In the genomic region with DNA sequence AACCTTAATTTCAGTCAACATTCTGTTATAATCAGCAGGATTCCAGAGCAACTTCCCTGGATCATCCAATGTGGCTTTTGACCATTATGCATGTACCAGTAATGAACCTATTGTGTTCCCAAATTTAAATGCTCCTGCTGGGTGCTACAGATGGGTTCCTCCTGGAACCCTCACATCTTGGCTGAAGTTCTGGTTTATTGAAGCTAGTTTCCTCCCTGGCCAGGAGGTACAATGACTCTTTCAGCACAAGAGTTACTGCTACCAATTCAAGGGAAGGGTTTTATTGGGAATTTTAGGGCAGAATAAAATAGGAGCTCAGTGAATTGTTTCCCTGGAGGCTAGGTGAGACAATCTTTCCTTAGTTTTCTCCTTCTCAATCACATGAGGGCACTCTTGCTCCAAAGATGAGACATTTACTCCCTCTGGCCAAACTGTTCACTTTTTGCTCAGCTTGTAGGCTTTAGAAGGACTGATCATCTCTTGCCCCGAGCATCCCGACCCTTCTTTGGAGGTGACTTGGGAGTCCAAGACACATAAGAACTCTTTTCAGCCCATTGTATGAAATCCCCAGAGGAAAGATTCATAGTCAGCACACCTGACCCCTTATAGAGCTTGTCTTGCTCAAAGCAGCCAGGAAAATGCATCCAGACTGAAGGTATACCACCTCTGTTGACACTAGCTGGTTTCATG, we compare ENCODE assay signal across 1 cellular context.
TF ChIP-seq lines count a peak whose summit lies in the region.

No MANE protein-coding gene starts in this region.

TF ChIP-seq in liver, 16 proteins besides CTCF, POLR2A, EP300 and RAD21 (continued from another document):
- TF ChIP-seq REST (IDR thresholded peaks at IDR 0.05): no peak
